ENCODE assay signal across 11 cellular contexts in the genomic region with DNA sequence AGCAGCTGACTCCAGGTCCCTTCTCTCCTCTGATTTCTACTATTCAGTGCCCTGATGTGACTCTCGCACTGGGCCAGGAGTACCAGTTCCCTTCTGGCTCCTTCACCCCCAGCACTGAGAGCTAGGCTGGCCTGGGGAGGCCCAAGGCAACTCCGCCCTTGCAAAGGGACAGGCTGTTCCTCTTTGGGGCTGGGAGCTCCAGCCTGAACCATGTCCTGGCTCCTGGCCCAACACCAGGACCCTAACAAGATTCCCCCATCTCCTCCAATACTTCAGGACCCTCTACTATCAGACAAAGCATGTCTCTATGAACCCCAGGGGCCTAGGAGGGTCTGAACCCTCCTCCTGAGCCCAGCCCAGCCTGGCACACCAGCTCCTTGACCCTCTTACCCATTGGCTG. TPM values are rescaled to one million over a fixed set of nuclear protein-coding genes. Genes with fewer than 3 reads are reported as not detected.
DNase-seq lines count a peak whose midpoint lies in the region; ATAC-seq and TF ChIP-seq lines count a peak whose summit lies in the region.
"Had no signal": no experiment of that assay in that cellular context is flagged by ENCODE, and none has a peak within 500 bp of the region (broad histone marks: within the 10 kb centered on the region; RNA-seq: fewer than 3 reads in every experiment).

No MANE protein-coding gene starts in this region.

- ATAC-seq in naive thymus-derived CD4-positive, alpha-beta T cell = peak; percentile 36
- no peak for ATAC-seq in activated T-cell treated with anti-CD3 and anti-CD28 coated beads, Interleukin-2, amount 50 U/mL, for 4 hours

- peaks cover 50% of the 10 kb centered on the region for H3K4me1 Mint-ChIP-seq in brain
- H3K4me1 Mint-ChIP-seq in naive thymus-derived CD4-positive, alpha-beta T cell = peaks cover 0 to 4% (median 0%) of the 10 kb centered on the region in 7 donors
- peaks cover under 1% of the 10 kb centered on the region for H3K4me1 Mint-ChIP-seq in activated T-cell treated with anti-CD3 and anti-CD28 coated beads, Interleukin-2, amount 50 U/mL, for 4 hours (ENCODE audit: low read depth)

- POLR2A ChIA-PET in naive thymus-derived CD4-positive, alpha-beta T cell (lab: Charles Lee) = interaction anchor here (1.3 kb wide), 1 partner anchor 43 kb away, joined by 5 read pairs; no protein-coding TSS in a partner anchor

- peak overlapping the region in 3 of 5 experiments; percentile 85 to 92 (median 87) for H3K27ac Mint-ChIP-seq in brain
- H3K27ac Mint-ChIP-seq in naive thymus-derived CD4-positive, alpha-beta T cell = no peak overlapping the region
- H3K27ac Mint-ChIP-seq: activated naive CD8-positive, alpha-beta T cell; CD8-positive, alpha-beta memory T cell had no signal

- intact Hi-C loops in naive thymus-derived CD4-positive, alpha-beta T cell (cut with micrococcal nuclease) = no loop called here

- TF ChIP-seq CTCF in brain (conservative IDR thresholded peaks at IDR 0.05) (no peak), tibial nerve (IDR thresholded peaks at IDR 0.05) (no peak)

- H3K4me3 Mint-ChIP-seq in brain = peak overlapping the region in 1 of 5 experiments; percentile 36
- no peak overlapping the region for H3K4me3 Mint-ChIP-seq in naive thymus-derived CD4-positive, alpha-beta T cell
- H3K4me3 Mint-ChIP-seq in activated T-cell treated with anti-CD3 and anti-CD28 coated beads, Interleukin-2, amount 50 U/mL, for 4 hours = no peak overlapping the region
- H3K4me3 Mint-ChIP-seq: activated naive CD8-positive, alpha-beta T cell; CD8-positive, alpha-beta memory T cell had no signal

- no peaks in the 10 kb centered on the region for H3K9me3 Mint-ChIP-seq in brain
- H3K9me3 Mint-ChIP-seq in naive thymus-derived CD4-positive, alpha-beta T cell = no peaks in the 10 kb centered on the region
- H3K9me3 Mint-ChIP-seq in activated T-cell treated with anti-CD3 and anti-CD28 coated beads, Interleukin-2, amount 50 U/mL, for 4 hours = no peaks in the 10 kb centered on the region
- H3K9me3 Mint-ChIP-seq: CD8-positive, alpha-beta memory T cell had no signal

- DNase-seq in naive thymus-derived CD4-positive, alpha-beta T cell = no peak
- no peak for DNase-seq in tibial nerve (ENCODE audit: low spot score in 2 of 2)
- no peak for DNase-seq in activated T-cell treated with anti-CD3 and anti-CD28 coated beads, Interleukin-2, amount 50 U/mL, for 4 hours
- DNase-seq in OCI-M2 (lab: John Stamatoyannopoulos, UW; ENCODE audit: unreplicated experiment) = no peak
- DNase-seq in NCI-H82 treated with DMSO at 0.1 percent for 48 hours (lab: John Stamatoyannopoulos, UW; ENCODE audit: unreplicated experiment) = no peak
- DNase-seq: CD8-positive, alpha-beta memory T cell; NCI-H2029 treated with DMSO at 0.1 percent for 48 hours had no signal

- H3K9me3 ChIP-seq in HUES48 (ENCODE audit: control insufficient read depth, insufficient read depth, low read length) = no peaks in the 10 kb centered on the region
- H3K9me3 ChIP-seq in naive thymus-derived CD4-positive, alpha-beta T cell (ENCODE audit: control insufficient read depth in 2 of 3, low read length in 3 of 3) = no peaks in the 10 kb centered on the region
- H3K9me3 ChIP-seq in tibial nerve = no peaks in the 10 kb centered on the region
- H3K9me3 ChIP-seq: MG63 had no signal

- TF ChIP-seq POLR2A in tibial nerve (IDR thresholded peaks at IDR 0.05) = no peak

- no peak overlapping the region for H3K9ac ChIP-seq in HUES48 (ENCODE audit: low read depth, low read length)

- H3K36me3 ChIP-seq in HUES48 (ENCODE audit: control insufficient read depth, insufficient read depth, low read length) (no peaks in the 10 kb centered on the region), tibial nerve (no peaks in the 10 kb centered on the region)
- H3K36me3 ChIP-seq in naive thymus-derived CD4-positive, alpha-beta T cell (ENCODE audit: control insufficient read depth in 2 of 3, insufficient read depth in 3 of 3, low read length in 3 of 3) = no peaks in the 10 kb centered on the region

- TF ChIP-seq EP300 in tibial nerve (IDR thresholded peaks at IDR 0.05) = no peak

- 69 to 85% methylated on average over 2 of the region's 2 CpGs for WGBS in tibial nerve, 2 donors

- peaks cover 19% of the 10 kb centered on the region for H3K27me3 Mint-ChIP-seq in brain
- peaks cover 0 to 18% (median 2%) of the 10 kb centered on the region in 5 donors for H3K27me3 Mint-ChIP-seq in naive thymus-derived CD4-positive, alpha-beta T cell
- H3K27me3 Mint-ChIP-seq in activated T-cell treated with anti-CD3 and anti-CD28 coated beads, Interleukin-2, amount 50 U/mL, for 4 hours (ENCODE audit: low read depth) = peaks cover 4% of the 10 kb centered on the region
- H3K27me3 Mint-ChIP-seq: activated naive CD8-positive, alpha-beta T cell had no signal

- H3K4me3 ChIP-seq in HUES48 (ENCODE audit: low read depth, low read length) = no peak overlapping the region
- H3K4me3 ChIP-seq in naive thymus-derived CD4-positive, alpha-beta T cell (ENCODE audit: low read length) = no peak overlapping the region
- no peak overlapping the region for H3K4me3 ChIP-seq in tibial nerve
- H3K4me3 ChIP-seq: MG63 had no signal

- H3K36me3 Mint-ChIP-seq in brain = no peaks in the 10 kb centered on the region
- no peaks in the 10 kb centered on the region for H3K36me3 Mint-ChIP-seq in naive thymus-derived CD4-positive, alpha-beta T cell
- H3K36me3 Mint-ChIP-seq in activated T-cell treated with anti-CD3 and anti-CD28 coated beads, Interleukin-2, amount 50 U/mL, for 4 hours (ENCODE audit: insufficient read depth) = no peaks in the 10 kb centered on the region
- H3K36me3 Mint-ChIP-seq: activated naive CD8-positive, alpha-beta T cell; CD8-positive, alpha-beta memory T cell had no signal

- H3K4me1 ChIP-seq in HUES48 (ENCODE audit: control insufficient read depth, insufficient read depth, low read length) (peaks cover 25% of the 10 kb centered on the region), tibial nerve (peaks cover 0 to 58% (median 18%) of the 10 kb centered on the region in 4 donors)
- H3K4me1 ChIP-seq in naive thymus-derived CD4-positive, alpha-beta T cell (ENCODE audit: control insufficient read depth in 2 of 2, insufficient read depth in 2 of 2, low read length in 2 of 2) = no peaks in the 10 kb centered on the region

- no peaks in the 10 kb centered on the region for H3K27me3 ChIP-seq in HUES48 (ENCODE audit: control insufficient read depth, insufficient read depth, low read length)
- H3K27me3 ChIP-seq in naive thymus-derived CD4-positive, alpha-beta T cell (ENCODE audit: control insufficient read depth in 2 of 2, insufficient read depth in 2 of 2, low read length in 2 of 2) = no peaks in the 10 kb centered on the region
- no peaks in the 10 kb centered on the region for H3K27me3 ChIP-seq in tibial nerve
- H3K27me3 ChIP-seq: MG63 had no signal

- CTCF ChIA-PET in naive thymus-derived CD4-positive, alpha-beta T cell (lab: Charles Lee) = interaction anchor here (0.6 to 2.4 kb wide), 4 partner anchors 18 to 32 kb away, joined by 3 to 8 read pairs (median 4); no protein-coding TSS in a partner anchor

- H3K27ac ChIP-seq in HUES48 (ENCODE audit: low read depth, low read length) = peak overlapping the region; percentile 42
- no peak overlapping the region for H3K27ac ChIP-seq in naive thymus-derived CD4-positive, alpha-beta T cell (ENCODE audit: low read depth, low read length)
- H3K27ac ChIP-seq in tibial nerve = peak overlapping the region in 3 of 4 donors; percentile 18 to 67 (median 50)

RNA-seq across cellular contexts. Expression of gene CREB3L1, which starts 12.6 kb away (rescaled TPM):
- 3.3 TPM for polyA plus RNA-seq in brain (ENCODE audit: insufficient read depth, low read depth, low replicate concordance)
- not detected for total RNA-seq in naive thymus-derived CD4-positive, alpha-beta T cell
- polyA plus RNA-seq in naive thymus-derived CD4-positive, alpha-beta T cell = not detected
- total RNA-seq in tibial nerve = 1 to 10 TPM; 2.0 to 6.9 (median 3.4) TPM
- under 1 TPM; 0.20 to 0.27 (median 0.26) TPM for total RNA-seq in activated T-cell treated with anti-CD3 and anti-CD28 coated beads, Interleukin-2, amount 50 U/mL, for 4 hours
- total RNA-seq: CD8-positive, alpha-beta memory T cell had no signal
- polyA plus RNA-seq: CD8-positive, alpha-beta memory T cell had no signal

RNA-seq across cellular contexts. Expression of gene DGKZ, which starts 57.2 kb away (rescaled TPM):
- 98.9 TPM for polyA plus RNA-seq in brain (ENCODE audit: insufficient read depth, low read depth, low replicate concordance)
- 100 to 1,000 TPM; 146 to 291 (median 263) TPM for total RNA-seq in naive thymus-derived CD4-positive, alpha-beta T cell
- 10 to 100 TPM; 41.5 to 70.5 TPM for polyA plus RNA-seq in naive thymus-derived CD4-positive, alpha-beta T cell
- 100 to 1,000 TPM in 1 of 4 donors, 10 to 100 TPM in 3; 41.2 to 105 (median 49.6) TPM for total RNA-seq in tibial nerve
- total RNA-seq in activated T-cell treated with anti-CD3 and anti-CD28 coated beads, Interleukin-2, amount 50 U/mL, for 4 hours = 100 to 1,000 TPM; 112 to 122 (median 118) TPM

Comparison
In these comparisons a context has a peak if more than half of its experiments do, and no peak if none do; other contexts are left out.
1. H3K27ac Mint-ChIP-seq: peak in brain (3 of 5); none in naive thymus-derived CD4-positive, alpha-beta T cell (0 of 9).